Comparison of ENCODE assay signal across 13 cellular contexts in genomic region chr4:1644906-1645657, GRCh38. TPM values are rescaled to one million over a fixed set of nuclear protein-coding genes. Genes with fewer than 3 reads are reported as not detected.
DNase-seq lines count a peak whose midpoint lies in the region; ATAC-seq, FAIRE-seq and TF ChIP-seq lines count a peak whose summit lies in the region.
"Had no signal": no experiment of that assay in that cellular context is flagged by ENCODE, and none has a peak within 500 bp of the region (broad histone marks: within the 10 kb centered on the region; RNA-seq: fewer than 3 reads in every experiment).

No MANE protein-coding gene starts in this region.

- H3K27ac ChIP-seq in pancreas (no peak overlapping the region), MM.1S (ENCODE audit: low read length) (no peak overlapping the region)
- H3K27ac ChIP-seq: colonic mucosa had no signal

- H3K4me2 ChIP-seq in MM.1S (ENCODE audit: low read depth, low read length), result no peak overlapping the region

- TF ChIP-seq CTCF in pancreas (IDR thresholded peaks at IDR 0.05), result no peak
- no peak for TF ChIP-seq CTCF in MM.1S (IDR thresholded peaks at IDR 0.05; ENCODE audit: low read length)

- DNase-seq in EH (ENCODE audit: low read depth) (peak; percentile 23), anterior cingulate cortex (lab: John Stamatoyannopoulos, UW) (peak in 55 of 58 donors; percentile 12 to 92 (median 73)), left cardiac atrium (peak; percentile 56), pancreas (no peak), SW480 (ENCODE audit: low spot score) (no peak), MM.1S (no peak), LoVo (ENCODE audit: low spot score) (no peak)
- DNase-seq: activated CD4-positive, alpha-beta T cell treated with anti-CD3 and anti-CD28 coated beads for 4 hours; colonic mucosa; naive thymus-derived CD4-positive, alpha-beta T cell; NCI-H748 treated with DMSO at 0.1 percent for 48 hours had no signal

- intact Hi-C loops in left cardiac atrium (cut with DNase I), result no loop called here
- intact Hi-C loops in pancreas (cut with DNase I), result no loop called here

- H3K36me3 ChIP-seq in pancreas, result no peaks in the 10 kb centered on the region
- H3K36me3 ChIP-seq in MM.1S (replicated peaks; ENCODE audit: insufficient read depth, low read length), result no peaks in the 10 kb centered on the region
- H3K36me3 ChIP-seq: colonic mucosa had no signal

- FAIRE-seq in pancreas (lab: Jason Lieb, UNC), result no peak

- H3K9ac ChIP-seq in MM.1S (ENCODE audit: low read length), result no peak overlapping the region

- H3K4me1 ChIP-seq in pancreas (no peaks in the 10 kb centered on the region), MM.1S (ENCODE audit: low read length) (no peaks in the 10 kb centered on the region)
- H3K4me1 ChIP-seq: colonic mucosa had no signal

- WGBS in pancreas, 2 donors, result 76 to 82% methylated on average over 20 of the region's 20 CpGs

- H2AFZ ChIP-seq in MM.1S (ENCODE audit: low read length), result no peak overlapping the region

- H3F3A ChIP-seq in MM.1S (ENCODE audit: insufficient read depth, low read length), result no peaks in the 10 kb centered on the region

- ATAC-seq in left cardiac atrium (peak; percentile 94 to 96), pancreas (peak in 3 of 4 donors; percentile 16 to 71 (median 45)), HG02610 (IDR thresholded peaks at IDR 0.05; ENCODE audit: unreplicated experiment) (no peak)
- ATAC-seq: naive thymus-derived CD4-positive, alpha-beta T cell; stimulated activated memory B cell treated with anti-CD40 and anti-IgM and Interleukin-4, amounts not matched to agents 10 μg/mL and 1 μg/mL and 100 μg/mL, for 72 hours had no signal

- H3K4me3 ChIP-seq in pancreas, result no peak overlapping the region
- H3K4me3 ChIP-seq in MM.1S (ENCODE audit: low read length), result no peak overlapping the region
- H3K4me3 ChIP-seq: colonic mucosa had no signal

- H3K27me3 ChIP-seq in pancreas (no peaks in the 10 kb centered on the region), MM.1S (replicated peaks; ENCODE audit: insufficient read depth, low read length) (peaks cover 16% of the 10 kb centered on the region)
- H3K27me3 ChIP-seq: colonic mucosa had no signal

- H4K20me1 ChIP-seq in MM.1S (ENCODE audit: insufficient read depth, low read length), result no peaks in the 10 kb centered on the region

- H3K9me2 ChIP-seq in MM.1S (replicated peaks; ENCODE audit: insufficient read depth, low read length), result no peaks in the 10 kb centered on the region

- H3K79me2 ChIP-seq in MM.1S (ENCODE audit: low read length), result no peaks in the 10 kb centered on the region

- H3K9me3 ChIP-seq in pancreas, result no peaks in the 10 kb centered on the region
- no peaks in the 10 kb centered on the region for H3K9me3 ChIP-seq in MM.1S (replicated peaks; ENCODE audit: insufficient read depth, low read length)
- H3K9me3 ChIP-seq: colonic mucosa had no signal

RNA-seq across cellular contexts. Expression of gene FAM53A, which starts 39.0 kb away (rescaled TPM):
- 1 to 10 TPM; 1.3 to 1.6 TPM for total RNA-seq in left cardiac atrium
- total RNA-seq in pancreas, result 1 to 10 TPM in 4 of 6 donors, under 1 TPM in 2; 0.60 to 1.4 (median 1.2) TPM
- polyA plus RNA-seq in pancreas, result 1 to 10 TPM; 2.4 to 2.7 TPM

Comparison
In these comparisons a context has a peak if more than half of its experiments do, and no peak if none do; other contexts are left out.
1. DNase-seq: peak in EH (single experiment), anterior cingulate cortex (55 of 58) and left cardiac atrium (single experiment); none in pancreas (0 of 6), SW480 (single experiment), MM.1S (single experiment) and LoVo (single experiment).